10 cellular contexts compared by ENCODE assay signal in the genomic region with DNA sequence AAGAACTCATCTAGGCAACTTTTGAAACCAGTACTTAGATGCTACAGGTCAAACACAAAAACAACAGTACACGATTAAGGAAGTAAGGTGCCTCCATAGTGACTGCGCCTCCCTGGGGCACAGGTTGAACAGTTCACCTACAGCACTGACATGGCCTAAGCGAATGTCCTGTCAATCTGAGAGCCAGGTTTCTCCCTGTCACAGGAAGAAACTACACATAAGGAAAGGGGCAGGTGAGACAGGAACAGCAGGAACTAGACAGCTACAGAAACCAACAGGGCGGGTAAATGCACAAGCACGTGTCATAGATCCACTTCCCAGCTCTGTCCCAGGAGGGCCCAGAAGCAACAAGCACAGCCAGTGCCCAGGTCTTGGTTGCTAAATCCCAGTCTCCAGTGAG.
"Had no signal": no experiment of that assay in that cellular context is flagged by ENCODE, and none has a peak within 500 bp of the region (broad histone marks: within the 10 kb centered on the region; RNA-seq: fewer than 3 reads in every experiment).

No MANE protein-coding gene starts in this region.

- DNase-seq: activated CD4-positive, CD25-positive, alpha-beta regulatory T cell; activated effector memory CD4-positive, alpha-beta T cell treated with Interleukin-2 at 50 U/mL for 16 hours; heart left ventricle; stimulated activated CD4-positive, alpha-beta T cell treated with anti-CD3 and anti-CD28 coated beads, Interleukin-1b, Interleukin-23, amount 100 ng/mL, for 48 hours; stomach; testis; upper lobe of right lung had no signal

- H3K27me3 Mint-ChIP-seq: activated naive CD4-positive, alpha-beta T cell treated with anti-CD3 and anti-CD28 coated beads, Interleukin-2, amount 50 U/mL, for 24 hours had no signal

- H3K27ac Mint-ChIP-seq: activated naive CD4-positive, alpha-beta T cell treated with anti-CD3 and anti-CD28 coated beads, Interleukin-2, amount 50 U/mL, for 24 hours; mesothelial cell of epicardium had no signal

- H3K4me1 Mint-ChIP-seq: mesothelial cell of epicardium had no signal

- ATAC-seq: heart left ventricle, upper lobe of right lung had no signal

- H3K4me3 Mint-ChIP-seq: activated naive CD4-positive, alpha-beta T cell treated with anti-CD3 and anti-CD28 coated beads, Interleukin-2, amount 50 U/mL, for 24 hours; mesothelial cell of epicardium had no signal

- H3K9me3 Mint-ChIP-seq: activated naive CD4-positive, alpha-beta T cell treated with anti-CD3 and anti-CD28 coated beads, Interleukin-2, amount 50 U/mL, for 24 hours; mesothelial cell of epicardium had no signal

- H3K4me1 ChIP-seq: heart left ventricle, stomach, testis, upper lobe of right lung had no signal

- H3K27me3 ChIP-seq: heart left ventricle, stomach, testis, upper lobe of right lung had no signal

- H3K4me3 ChIP-seq: heart left ventricle, lung, stomach, testis, upper lobe of right lung had no signal

- H3K9me3 ChIP-seq: heart left ventricle, stomach, testis, upper lobe of right lung had no signal

- H3K27ac ChIP-seq: heart left ventricle, stomach, testis, upper lobe of right lung had no signal
